In the genomic region with DNA sequence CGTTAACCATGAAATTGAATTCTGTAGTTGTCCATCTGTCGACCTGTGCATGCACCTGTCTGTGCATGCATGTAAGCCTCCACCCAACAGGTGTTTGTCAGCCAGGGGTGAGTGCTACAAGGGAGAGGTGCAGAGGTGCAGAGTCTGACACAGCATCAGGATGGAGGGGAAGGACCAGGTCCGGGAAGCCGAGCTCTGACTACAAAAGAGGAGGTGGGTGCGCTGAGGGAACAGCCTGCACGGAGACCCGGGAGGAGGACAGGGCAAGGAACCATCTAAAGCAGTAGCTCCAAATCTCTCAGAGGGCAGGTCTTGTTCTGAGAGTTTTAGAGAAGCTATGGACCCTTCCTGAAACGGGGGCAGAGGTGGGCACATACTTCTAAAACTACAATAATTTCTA, we compare ENCODE assay signal across 21 cellular contexts. TPM values are rescaled to one million over a fixed set of nuclear protein-coding genes. Genes with fewer than 3 reads are reported as not detected.
DNase-seq lines count a peak whose midpoint lies in the region; TF ChIP-seq lines count a peak whose summit lies in the region.
"Had no signal": no experiment of that assay in that cellular context is flagged by ENCODE, and none has a peak within 500 bp of the region (broad histone marks: within the 10 kb centered on the region; RNA-seq: fewer than 3 reads in every experiment).

No MANE protein-coding gene starts in this region.

- no peak overlapping the region for H3K4me3 ChIP-seq in spleen
- H3K4me3 ChIP-seq: GM23338, K562 had no signal

- H3K27ac Mint-ChIP-seq in endothelial cell (ENCODE audit: unreplicated experiment) = no peak overlapping the region
- H3K27ac Mint-ChIP-seq: GM23338 had no signal

- no peak overlapping the region for H3K27ac ChIP-seq in spleen

- H3K36me3 Mint-ChIP-seq in endothelial cell (ENCODE audit: low read depth, unreplicated experiment) = peaks cover 17% of the 10 kb centered on the region

- H3K4me3 Mint-ChIP-seq in endothelial cell (ENCODE audit: unreplicated experiment) = peak overlapping the region; percentile 31
- H3K4me3 Mint-ChIP-seq: GM23338 had no signal

- peaks cover 0 to 37% (median 0%) of the 10 kb centered on the region in 7 donors for H3K27me3 ChIP-seq in spleen (replicated peaks in 1 of 7)

- peaks cover 46% of the 10 kb centered on the region for H3K4me1 Mint-ChIP-seq in endothelial cell (ENCODE audit: unreplicated experiment)

- no peaks in the 10 kb centered on the region for H3K9me3 Mint-ChIP-seq in endothelial cell (ENCODE audit: unreplicated experiment)
- H3K9me3 Mint-ChIP-seq: GM23338 had no signal

- intact Hi-C loops in spleen (cut with DNase I; ENCODE audit: low total_unique reads) = no loop called here

- no peak for TF ChIP-seq POLR2A in spleen (IDR thresholded peaks at IDR 0.05)

- H3K27me3 Mint-ChIP-seq in endothelial cell (ENCODE audit: unreplicated experiment) = peaks cover 8% of the 10 kb centered on the region

- peaks cover 0 to 23% (median 10%) of the 10 kb centered on the region in 6 donors for H3K36me3 ChIP-seq in spleen

- DNase-seq in NCI-H748 (lab: John Stamatoyannopoulos, UW; ENCODE audit: unreplicated experiment) (peak; percentile 22), NCI-H748 treated with DMSO at 0.1 percent for 48 hours (lab: John Stamatoyannopoulos, UW) (no peak), NCI-H69 (lab: John Stamatoyannopoulos, UW) (peak; percentile 35), endothelial cell (ENCODE audit: low spot score) (no peak), spleen (peak; percentile 73), hypothalamus (lab: John Stamatoyannopoulos, UW) (no peak), NCI-H446 (lab: John Stamatoyannopoulos, UW) (no peak), middle frontal gyrus (ENCODE audit: extremely low spot score, low spot score) (no peak)
- DNase-seq: 8988T, C1 segment of cervical spinal cord, DMS 273 treated with DMSO at 0.1 percent for 48 hours, GF-D8, NCI-H1092, NCI-H146, NCI-H2081, NCI-H345, NCI-H526 treated with DMSO at 0.1 percent for 48 hours, RPMI8226, SIG-M5 had no signal

- no peak for TF ChIP-seq CTCF in endothelial cell (IDR thresholded peaks at IDR 0.05; ENCODE audit: unreplicated experiment)
- TF ChIP-seq CTCF in spleen (IDR thresholded peaks at IDR 0.05 in 8 of 11, conservative IDR thresholded peaks at IDR 0.05 in 3 of 11) = no peak

- peaks cover 28 to 84% (median 57%) of the 10 kb centered on the region in 6 donors for H3K4me1 ChIP-seq in spleen

- H3K9me3 ChIP-seq in spleen = no peaks in the 10 kb centered on the region

- WGBS in spleen, 5 donors = 85 to 94% (median 92%) methylated on average over 8 of the region's 8 CpGs

RNA-seq across cellular contexts. Expression of a gene that starts 54.1 kb away (rescaled TPM):
- total RNA-seq in endothelial cell (ENCODE audit: unreplicated experiment) = 6.2 TPM
- 10 to 100 TPM in 1 of 7 donors, 1 to 10 TPM in 6; 6.4 to 14.1 (median 7.3) TPM for total RNA-seq in spleen
- polyA plus RNA-seq in spleen = 1 to 10 TPM; 4.3 to 8.1 (median 5.8) TPM

Comparison
In these comparisons a context has a peak if more than half of its experiments do, and no peak if none do; other contexts are left out.
1. DNase-seq: peak in NCI-H748 (single experiment), NCI-H69 (single experiment) and spleen (single experiment); none in NCI-H748 treated with DMSO at 0.1 percent for 48 hours (single experiment), endothelial cell (single experiment), hypothalamus (0 of 51), NCI-H446 (0 of 2) and middle frontal gyrus (single experiment).